ENCODE assay signal across 20 cellular contexts in genomic region chr2:3204031-3204430, GRCh38.
"Had no signal": no experiment of that assay in that cellular context is flagged by ENCODE, and none has a peak within 500 bp of the region (broad histone marks: within the 10 kb centered on the region; RNA-seq: fewer than 3 reads in every experiment).

No MANE protein-coding gene starts in this region.

- H3K4me3 Mint-ChIP-seq: activated CD4-positive, alpha-beta T cell treated with anti-CD3 and anti-CD28 coated beads, Interleukin-2, amount 10 ng/mL, durations not matched to agents 24 days and 14 days; activated CD8-positive, alpha-beta T cell treated with anti-CD3 and anti-CD28 coated beads, Interleukin-2, amount 10 ng/mL, durations not matched to agents 7 days and 5 days; activated naive CD8-positive, alpha-beta T cell treated with anti-CD3 and anti-CD28 coated beads, Interleukin-2, amount 10 ng/mL, durations not matched to agents 7 days and 5 days; activated T-cell treated with anti-CD3 and anti-CD28 coated beads, Interleukin-2, amount 50 U/mL, for 72 hours; dendritic cell treated with granulocyte-macrophage colony-stimulating factor and Interleukin-4, amounts not matched to agents 40 ng/mL and 50 ng/mL, for 4 days; neural crest cell had no signal

- H3K27ac Mint-ChIP-seq: dendritic cell treated with granulocyte-macrophage colony-stimulating factor and Interleukin-4, amounts not matched to agents 40 ng/mL and 50 ng/mL, for 4 days had no signal

- H3K27me3 Mint-ChIP-seq: activated CD4-positive, alpha-beta T cell treated with anti-CD3 and anti-CD28 coated beads, Interleukin-2, amount 10 ng/mL, durations not matched to agents 24 days and 14 days; activated naive CD8-positive, alpha-beta T cell treated with anti-CD3 and anti-CD28 coated beads, Interleukin-2, amount 10 ng/mL, durations not matched to agents 7 days and 5 days; dendritic cell treated with granulocyte-macrophage colony-stimulating factor and Interleukin-4, amounts not matched to agents 40 ng/mL and 50 ng/mL, for 4 days had no signal

- H3K4me1 Mint-ChIP-seq: activated CD4-positive, alpha-beta T cell treated with anti-CD3 and anti-CD28 coated beads, Interleukin-2, amount 10 ng/mL, durations not matched to agents 24 days and 14 days had no signal

- ATAC-seq: activated CD8-positive, alpha-beta T cell treated with anti-CD3 and anti-CD28 coated beads, Interleukin-2, amount 10 ng/mL, durations not matched to agents 7 days and 5 days; activated T-cell treated with anti-CD3 and anti-CD28 coated beads, Interleukin-2, amount 50 U/mL, for 72 hours; foreskin keratinocyte; sciatic nerve had no signal

- DNase-seq: activated CD4-positive, alpha-beta T cell treated with anti-CD3 and anti-CD28 coated beads, Interleukin-2, amount 10 ng/mL, durations not matched to agents 24 days and 14 days; activated CD8-positive, alpha-beta memory T cell treated with anti-CD3 and anti-CD28 coated beads, Interleukin-2, amount 50 U/mL, for 4 hours; activated CD8-positive, alpha-beta T cell treated with anti-CD3 and anti-CD28 coated beads, Interleukin-2, amount 10 ng/mL, durations not matched to agents 7 days and 5 days; activated gamma-delta T cell; activated naive CD8-positive, alpha-beta T cell treated with anti-CD3 and anti-CD28 coated beads, Interleukin-2, amount 10 ng/mL, durations not matched to agents 7 days and 5 days; activated T-cell treated with anti-CD3 and anti-CD28 coated beads, Interleukin-2, amount 50 U/mL, for 72 hours; brain microvascular endothelial cell; cerebellar nuclear complex; effector memory CD4-positive, alpha-beta T cell; foreskin keratinocyte; glutamatergic neuron; kidney; mesendoderm; ovary; spleen; stimulated activated CD4-positive, alpha-beta T cell treated with anti-CD3 and anti-CD28 coated beads, Interleukin-1b, Interleukin-23, amount 100 ng/mL, for 48 hours; T-helper 2 cell had no signal

- H3K9me3 Mint-ChIP-seq: activated CD4-positive, alpha-beta T cell treated with anti-CD3 and anti-CD28 coated beads, Interleukin-2, amount 10 ng/mL, durations not matched to agents 24 days and 14 days; activated naive CD8-positive, alpha-beta T cell treated with anti-CD3 and anti-CD28 coated beads, Interleukin-2, amount 10 ng/mL, durations not matched to agents 7 days and 5 days; activated T-cell treated with anti-CD3 and anti-CD28 coated beads, Interleukin-2, amount 50 U/mL, for 72 hours; dendritic cell treated with granulocyte-macrophage colony-stimulating factor and Interleukin-4, amounts not matched to agents 40 ng/mL and 50 ng/mL, for 4 days; neural crest cell had no signal
